14 cellular contexts compared by ENCODE assay signal in the genomic region with DNA sequence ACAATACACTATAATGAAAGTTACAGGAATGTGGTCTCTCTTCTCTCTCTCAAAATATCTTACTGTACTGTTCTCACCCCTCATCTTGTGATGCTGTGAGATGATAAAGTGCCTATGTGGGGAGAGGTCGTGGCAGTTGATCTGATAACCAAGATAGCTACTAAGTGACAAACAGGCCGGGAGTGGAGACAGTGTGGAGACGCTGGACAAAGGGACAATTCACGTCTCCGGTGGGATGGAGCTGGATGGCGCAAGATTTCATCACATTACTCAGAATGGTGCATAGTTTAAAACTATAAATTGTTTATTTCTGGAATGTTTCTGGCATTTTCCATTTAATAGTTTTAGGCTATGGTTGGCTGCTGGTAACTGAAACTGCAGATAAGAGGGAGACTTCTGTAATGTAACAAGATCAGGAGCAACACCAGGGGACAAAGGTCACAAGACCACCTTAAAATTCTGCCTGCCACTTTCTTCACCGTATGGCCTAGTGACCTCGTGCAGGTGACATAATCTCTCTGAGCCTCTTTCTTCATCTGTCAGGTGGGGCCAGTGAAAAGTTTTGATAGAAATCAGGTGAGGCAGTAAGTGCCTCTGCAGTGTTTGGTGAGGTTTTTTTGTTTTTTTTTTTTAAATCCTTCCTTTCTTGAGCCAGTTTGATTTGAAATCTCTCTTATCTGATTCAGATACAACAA. TPM values are rescaled to one million over a fixed set of nuclear protein-coding genes. Genes with fewer than 3 reads are reported as not detected.
DNase-seq lines count a peak whose midpoint lies in the region; ATAC-seq and TF ChIP-seq lines count a peak whose summit lies in the region.
"Had no signal": no experiment of that assay in that cellular context is flagged by ENCODE, and none has a peak within 500 bp of the region (broad histone marks: within the 10 kb centered on the region; RNA-seq: fewer than 3 reads in every experiment).

No MANE protein-coding gene starts in this region.

- no peak for DNase-seq in activated CD4-positive, alpha-beta memory T cell treated with anti-CD3 and anti-CD28 coated beads, Interleukin-2, amount 10 ng/mL, durations not matched to agents 7 days and 5 days
- DNase-seq in glutamatergic neuron (no peak), SK-N-DZ (ENCODE audit: low spot score) (no peak)
- DNase-seq in stimulated activated naive CD4-positive, alpha-beta T cell (lab: John Stamatoyannopoulos, UW): no peak
- DNase-seq: activated CD8-positive, alpha-beta memory T cell treated with anti-CD3 and anti-CD28 coated beads, Interleukin-2, amount 50 U/mL, for 48 hours; DMS153; NCI-H446; stimulated activated CD4-positive, alpha-beta T cell treated with anti-CD3 and anti-CD28 coated beads, Interleukin-4, amount 100 ng/mL, for 4 hours; T-cell had no signal

- POLR2A ChIA-PET in activated CD4-positive, alpha-beta memory T cell treated with anti-CD3 and anti-CD28 coated beads, Interleukin-2, amount 10 ng/mL, durations not matched to agents 7 days and 5 days (lab: Charles Lee): interaction anchor here (1.2 to 1.4 kb wide), 2 partner anchors 32 to 103 kb away, joined by 4 to 6 read pairs; no protein-coding TSS in a partner anchor

- H3K9me3 Mint-ChIP-seq in activated CD4-positive, alpha-beta memory T cell treated with anti-CD3 and anti-CD28 coated beads, Interleukin-2, amount 10 ng/mL, durations not matched to agents 7 days and 5 days: no peaks in the 10 kb centered on the region
- peaks cover 17% of the 10 kb centered on the region for H3K9me3 Mint-ChIP-seq in glutamatergic neuron (ENCODE audit: unreplicated experiment)
- H3K9me3 Mint-ChIP-seq: neural crest cell, T-cell had no signal

- H3K9me3 ChIP-seq in HUES6 (ENCODE audit: control insufficient read depth, insufficient read depth, low read depth, low read length) (no peaks in the 10 kb centered on the region), skeletal muscle satellite cell (replicated peaks; ENCODE audit: low read length) (no peaks in the 10 kb centered on the region)

- peaks cover 2% of the 10 kb centered on the region; the same call in 1 of the 2 replicates for H3K36me3 ChIP-seq in HUES6 (ENCODE audit: control insufficient read depth, insufficient read depth, low read length)
- H3K36me3 ChIP-seq in skeletal muscle satellite cell (ENCODE audit: insufficient read depth, low read length): no peaks in the 10 kb centered on the region

- peak overlapping the region; percentile 68; the same call in 1 of the 2 replicates for H3K27ac ChIP-seq in HUES6 (ENCODE audit: low read depth, low read length)
- H3K27ac ChIP-seq: KMS-11 had no signal

- CTCF ChIA-PET in activated CD4-positive, alpha-beta memory T cell treated with anti-CD3 and anti-CD28 coated beads, Interleukin-2, amount 10 ng/mL, durations not matched to agents 7 days and 5 days (lab: Charles Lee): interaction anchor here (1.2 to 4.6 kb wide), 2 partner anchors 24 to 32 kb away, joined by 3 to 42 read pairs; no protein-coding TSS in a partner anchor

- no peaks in the 10 kb centered on the region for H3K27me3 Mint-ChIP-seq in activated CD4-positive, alpha-beta memory T cell treated with anti-CD3 and anti-CD28 coated beads, Interleukin-2, amount 10 ng/mL, durations not matched to agents 7 days and 5 days
- H3K27me3 Mint-ChIP-seq in glutamatergic neuron (ENCODE audit: unreplicated experiment): peaks cover 11% of the 10 kb centered on the region
- H3K27me3 Mint-ChIP-seq: T-cell had no signal

- H3K4me1 ChIP-seq in HUES6 (ENCODE audit: control insufficient read depth, insufficient read depth, low read length): peaks cover 74% of the 10 kb centered on the region
- H3K4me1 ChIP-seq in skeletal muscle satellite cell (ENCODE audit: control insufficient read depth, insufficient read depth, low read length): peaks cover 26% of the 10 kb centered on the region

- no peak overlapping the region for H3K4me2 ChIP-seq in skeletal muscle satellite cell (ENCODE audit: low read length)
- H3K4me2 ChIP-seq: KMS-11 had no signal

- peaks cover 83% of the 10 kb centered on the region for H3K4me1 Mint-ChIP-seq in activated CD4-positive, alpha-beta memory T cell treated with anti-CD3 and anti-CD28 coated beads, Interleukin-2, amount 10 ng/mL, durations not matched to agents 7 days and 5 days
- peaks cover 53% of the 10 kb centered on the region for H3K4me1 Mint-ChIP-seq in glutamatergic neuron (ENCODE audit: low read depth, unreplicated experiment)

- H3K27me3 ChIP-seq in HUES6 (ENCODE audit: control insufficient read depth, insufficient read depth, low read length) (no peaks in the 10 kb centered on the region), skeletal muscle satellite cell (ENCODE audit: control insufficient read depth, insufficient read depth, low read length) (no peaks in the 10 kb centered on the region)

- ATAC-seq in HG03571 (IDR thresholded peaks at IDR 0.05; ENCODE audit: unreplicated experiment): no peak
- ATAC-seq: T-cell had no signal

- H3K36me3 Mint-ChIP-seq in activated CD4-positive, alpha-beta memory T cell treated with anti-CD3 and anti-CD28 coated beads, Interleukin-2, amount 10 ng/mL, durations not matched to agents 7 days and 5 days (ENCODE audit: low read depth): no peaks in the 10 kb centered on the region
- no peaks in the 10 kb centered on the region for H3K36me3 Mint-ChIP-seq in glutamatergic neuron (ENCODE audit: unreplicated experiment)

- TF ChIP-seq CTCF in glutamatergic neuron (IDR thresholded peaks at IDR 0.05; ENCODE audit: partially characterized antibody, unreplicated experiment): no peak

- H3K4me3 ChIP-seq in HUES6 (ENCODE audit: low read depth, low read length): no peak overlapping the region
- H3K4me3 ChIP-seq in skeletal muscle satellite cell (ENCODE audit: low read length): no peak overlapping the region

- H3K9ac ChIP-seq in HUES6 (ENCODE audit: low read length): peak overlapping the region; percentile 17
- peak overlapping the region; percentile 68 for H3K9ac ChIP-seq in skeletal muscle satellite cell (ENCODE audit: low read depth, low read length)
- H3K9ac ChIP-seq: KMS-11 had no signal

- H3K4me3 Mint-ChIP-seq in activated CD4-positive, alpha-beta memory T cell treated with anti-CD3 and anti-CD28 coated beads, Interleukin-2, amount 10 ng/mL, durations not matched to agents 7 days and 5 days: no peak overlapping the region
- H3K4me3 Mint-ChIP-seq in glutamatergic neuron (ENCODE audit: unreplicated experiment): peak overlapping the region; percentile 23
- H3K4me3 Mint-ChIP-seq: neural crest cell, T-cell had no signal

- peak overlapping the region; percentile 70 for H3K27ac Mint-ChIP-seq in activated CD4-positive, alpha-beta memory T cell treated with anti-CD3 and anti-CD28 coated beads, Interleukin-2, amount 10 ng/mL, durations not matched to agents 7 days and 5 days
- peak overlapping the region; percentile 79 for H3K27ac Mint-ChIP-seq in glutamatergic neuron (ENCODE audit: unreplicated experiment)
- H3K27ac Mint-ChIP-seq: T-cell had no signal

RNA-seq across cellular contexts. Expression of a gene that starts 54.4 kb away (rescaled TPM):
- total RNA-seq in activated CD4-positive, alpha-beta memory T cell treated with anti-CD3 and anti-CD28 coated beads, Interleukin-2, amount 10 ng/mL, durations not matched to agents 7 days and 5 days: 100 to 1,000 TPM; 238 to 240 TPM
- total RNA-seq in glutamatergic neuron (ENCODE audit: unreplicated experiment): 6.5 TPM
- 0.25 TPM in 1 of 2 replicates, not detected in the other for total RNA-seq in skeletal muscle satellite cell (2012; rRNA removed)
- 0.13 TPM in 1 of 2 replicates, not detected in the other for polyA plus RNA-seq in SK-N-DZ (2014; cell fraction: cytosol; rRNA removed)
- polyA plus RNA-seq in SK-N-DZ (2014; cell fraction: nucleus; rRNA removed): 0.18 TPM in 1 of 2 replicates, not detected in the other

Comparison
In these comparisons a context has a peak if more than half of its experiments do, and no peak if none do; other contexts are left out.
1. RNA of a gene that starts 54.4 kb away (total RNA-seq): 238 to 240 TPM in activated CD4-positive, alpha-beta memory T cell treated with anti-CD3 and anti-CD28 coated beads, Interleukin-2, amount 10 ng/mL, durations not matched to agents 7 days and 5 days; 6.5 TPM in glutamatergic neuron (single experiment); every median in the first group is over 10 times any median in the second.